8 cellular contexts compared by ENCODE assay signal in genomic region chr2:48531141-48531648, GRCh38. TPM values are rescaled to one million over a fixed set of nuclear protein-coding genes. Genes with fewer than 3 reads are reported as not detected.
A peak's percentile ranks its signal among the peaks of the same experiment; 100 is the strongest.
DNase-seq lines count a peak whose midpoint lies in the region; ATAC-seq and TF ChIP-seq lines count a peak whose summit lies in the region.

No MANE protein-coding gene starts in this region.

- H3K27me3 Mint-ChIP-seq in GM23338 (ENCODE audit: insufficient read depth, low read depth, poor library complexity), result peaks cover 3% of the 10 kb centered on the region

- no peak overlapping the region for H3K27ac Mint-ChIP-seq in GM23338

- 0 out of 2 replicates have a peak, but pooled peaks cover 4% of the 10 kb centered on the region for H4K20me1 ChIP-seq in GM23338 (replicated peaks; ENCODE audit: insufficient read depth)

- H3K4me1 ChIP-seq in GM23338 (ENCODE audit: insufficient read depth), result peaks cover 26% of the 10 kb centered on the region

- ATAC-seq in GM23338 (peak; percentile 47), GM19395 (IDR thresholded peaks at IDR 0.05; ENCODE audit: unreplicated experiment) (no peak), HG03432 (IDR thresholded peaks at IDR 0.05; ENCODE audit: unreplicated experiment) (no peak)

- H3F3A ChIP-seq in GM23338 (replicated peaks; ENCODE audit: low read depth), result 0 out of 2 replicates have a peak, but pooled peaks cover 1% of the 10 kb centered on the region

- H3K36me3 ChIP-seq in GM23338 (ENCODE audit: insufficient read depth), result no peaks in the 10 kb centered on the region

- peaks cover 35% of the 10 kb centered on the region for H3K4me1 Mint-ChIP-seq in GM23338

- H3K27ac ChIP-seq in GM23338 (ENCODE audit: low read depth) (peak overlapping the region; percentile 46), RWPE1 (peak overlapping the region; percentile 72), epithelial cell of prostate (no peak overlapping the region)

- H3K27me3 ChIP-seq in GM23338 (ENCODE audit: insufficient read depth), result no peaks in the 10 kb centered on the region

- peak; percentile 73 for DNase-seq in GM23338 (ENCODE audit: low spot score)
- DNase-seq in RWPE1 (ENCODE audit: low spot score), result peak; percentile 51
- peak; percentile 75 for DNase-seq in epithelial cell of prostate (ENCODE audit: low read depth, low spot score)
- DNase-seq in myocyte (ENCODE audit: low read depth), result peak; percentile 82
- DNase-seq in RPMI8226, result no peak
- DNase-seq in NCI-H2107 treated with DMSO at 0.1 percent for 48 hours (lab: John Stamatoyannopoulos, UW; ENCODE audit: unreplicated experiment), result no peak

- no peak for TF ChIP-seq CTCF in GM23338 (conservative IDR thresholded peaks at IDR 0.05; ENCODE audit: low read depth in 2 of 2)
- TF ChIP-seq CTCF in RWPE1 (conservative IDR thresholded peaks at IDR 0.05; ENCODE audit: low read depth), result no peak

- peak overlapping the region; percentile 91 for H3K4me3 ChIP-seq in GM23338

- H3K4me3 Mint-ChIP-seq in GM23338, result peak overlapping the region; percentile 85

- H3K9me2 ChIP-seq in GM23338 (ENCODE audit: insufficient read depth), result no peaks in the 10 kb centered on the region

- no peaks in the 10 kb centered on the region for H3K36me3 Mint-ChIP-seq in GM23338 (ENCODE audit: low read depth)

- CTCF ChIA-PET in RWPE1 (lab: Yijun Ruan, JAX), result interaction anchor here (0.5 to 0.6 kb wide), 2 partner anchors 8 to 58 kb away, joined by 3 to 4 read pairs; no protein-coding TSS in a partner anchor

- H2AFZ ChIP-seq in GM23338, result no peak overlapping the region

- POLR2A ChIA-PET in RWPE1 (lab: Yijun Ruan, JAX; ENCODE audit: low non-redundant PET), result no interaction called here

- peaks cover 8% of the 10 kb centered on the region; the same call in 1 of the 2 replicates for H3K79me2 ChIP-seq in GM23338 (replicated peaks; ENCODE audit: insufficient read depth)

- H3K4me2 ChIP-seq in GM23338, result peak overlapping the region; percentile 90

- no peaks in the 10 kb centered on the region for H3K9me3 Mint-ChIP-seq in GM23338

TF ChIP-seq in GM23338, 12 proteins besides CTCF, POLR2A, EP300 and RAD21:
- TF ChIP-seq, protein P1, sequence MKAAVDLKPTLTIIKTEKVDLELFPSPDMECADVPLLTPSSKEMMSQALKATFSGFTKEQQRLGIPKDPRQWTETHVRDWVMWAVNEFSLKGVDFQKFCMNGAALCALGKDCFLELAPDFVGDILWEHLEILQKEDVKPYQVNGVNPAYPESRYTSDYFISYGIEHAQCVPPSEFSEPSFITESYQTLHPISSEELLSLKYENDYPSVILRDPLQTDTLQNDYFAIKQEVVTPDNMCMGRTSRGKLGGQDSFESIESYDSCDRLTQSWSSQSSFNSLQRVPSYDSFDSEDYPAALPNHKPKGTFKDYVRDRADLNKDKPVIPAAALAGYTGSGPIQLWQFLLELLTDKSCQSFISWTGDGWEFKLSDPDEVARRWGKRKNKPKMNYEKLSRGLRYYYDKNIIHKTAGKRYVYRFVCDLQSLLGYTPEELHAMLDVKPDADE (IDR thresholded peaks at IDR 0.05), result no peak
- TF ChIP-seq CREB1 (CRISPR knock-in tag; IDR thresholded peaks at IDR 0.05; ENCODE audit: low read depth) (no peak), EZH2 (IDR thresholded peaks at IDR 0.05; ENCODE audit: low read depth, unreplicated experiment) (no peak), STAT1 (IDR thresholded peaks at IDR 0.05; ENCODE audit: unreplicated experiment) (no peak), ZNF114 (CRISPR knock-in tag; IDR thresholded peaks at IDR 0.05) (no peak), REST (IDR thresholded peaks at IDR 0.05; ENCODE audit: unreplicated experiment) (no peak), EZH2phosphoT487 (IDR thresholded peaks at IDR 0.05; ENCODE audit: unreplicated experiment) (no peak), JUNB (IDR thresholded peaks at IDR 0.05; ENCODE audit: unreplicated experiment) (no peak), POLR2AphosphoS5 (IDR thresholded peaks at IDR 0.05; ENCODE audit: low read depth) (no peak), ZNF331 (CRISPR knock-in tag; IDR thresholded peaks at IDR 0.05; ENCODE audit: low read depth) (no peak), NANOG (IDR thresholded peaks at IDR 0.05; ENCODE audit: borderline replicate concordance) (no peak)
- TF ChIP-seq, protein P2, sequence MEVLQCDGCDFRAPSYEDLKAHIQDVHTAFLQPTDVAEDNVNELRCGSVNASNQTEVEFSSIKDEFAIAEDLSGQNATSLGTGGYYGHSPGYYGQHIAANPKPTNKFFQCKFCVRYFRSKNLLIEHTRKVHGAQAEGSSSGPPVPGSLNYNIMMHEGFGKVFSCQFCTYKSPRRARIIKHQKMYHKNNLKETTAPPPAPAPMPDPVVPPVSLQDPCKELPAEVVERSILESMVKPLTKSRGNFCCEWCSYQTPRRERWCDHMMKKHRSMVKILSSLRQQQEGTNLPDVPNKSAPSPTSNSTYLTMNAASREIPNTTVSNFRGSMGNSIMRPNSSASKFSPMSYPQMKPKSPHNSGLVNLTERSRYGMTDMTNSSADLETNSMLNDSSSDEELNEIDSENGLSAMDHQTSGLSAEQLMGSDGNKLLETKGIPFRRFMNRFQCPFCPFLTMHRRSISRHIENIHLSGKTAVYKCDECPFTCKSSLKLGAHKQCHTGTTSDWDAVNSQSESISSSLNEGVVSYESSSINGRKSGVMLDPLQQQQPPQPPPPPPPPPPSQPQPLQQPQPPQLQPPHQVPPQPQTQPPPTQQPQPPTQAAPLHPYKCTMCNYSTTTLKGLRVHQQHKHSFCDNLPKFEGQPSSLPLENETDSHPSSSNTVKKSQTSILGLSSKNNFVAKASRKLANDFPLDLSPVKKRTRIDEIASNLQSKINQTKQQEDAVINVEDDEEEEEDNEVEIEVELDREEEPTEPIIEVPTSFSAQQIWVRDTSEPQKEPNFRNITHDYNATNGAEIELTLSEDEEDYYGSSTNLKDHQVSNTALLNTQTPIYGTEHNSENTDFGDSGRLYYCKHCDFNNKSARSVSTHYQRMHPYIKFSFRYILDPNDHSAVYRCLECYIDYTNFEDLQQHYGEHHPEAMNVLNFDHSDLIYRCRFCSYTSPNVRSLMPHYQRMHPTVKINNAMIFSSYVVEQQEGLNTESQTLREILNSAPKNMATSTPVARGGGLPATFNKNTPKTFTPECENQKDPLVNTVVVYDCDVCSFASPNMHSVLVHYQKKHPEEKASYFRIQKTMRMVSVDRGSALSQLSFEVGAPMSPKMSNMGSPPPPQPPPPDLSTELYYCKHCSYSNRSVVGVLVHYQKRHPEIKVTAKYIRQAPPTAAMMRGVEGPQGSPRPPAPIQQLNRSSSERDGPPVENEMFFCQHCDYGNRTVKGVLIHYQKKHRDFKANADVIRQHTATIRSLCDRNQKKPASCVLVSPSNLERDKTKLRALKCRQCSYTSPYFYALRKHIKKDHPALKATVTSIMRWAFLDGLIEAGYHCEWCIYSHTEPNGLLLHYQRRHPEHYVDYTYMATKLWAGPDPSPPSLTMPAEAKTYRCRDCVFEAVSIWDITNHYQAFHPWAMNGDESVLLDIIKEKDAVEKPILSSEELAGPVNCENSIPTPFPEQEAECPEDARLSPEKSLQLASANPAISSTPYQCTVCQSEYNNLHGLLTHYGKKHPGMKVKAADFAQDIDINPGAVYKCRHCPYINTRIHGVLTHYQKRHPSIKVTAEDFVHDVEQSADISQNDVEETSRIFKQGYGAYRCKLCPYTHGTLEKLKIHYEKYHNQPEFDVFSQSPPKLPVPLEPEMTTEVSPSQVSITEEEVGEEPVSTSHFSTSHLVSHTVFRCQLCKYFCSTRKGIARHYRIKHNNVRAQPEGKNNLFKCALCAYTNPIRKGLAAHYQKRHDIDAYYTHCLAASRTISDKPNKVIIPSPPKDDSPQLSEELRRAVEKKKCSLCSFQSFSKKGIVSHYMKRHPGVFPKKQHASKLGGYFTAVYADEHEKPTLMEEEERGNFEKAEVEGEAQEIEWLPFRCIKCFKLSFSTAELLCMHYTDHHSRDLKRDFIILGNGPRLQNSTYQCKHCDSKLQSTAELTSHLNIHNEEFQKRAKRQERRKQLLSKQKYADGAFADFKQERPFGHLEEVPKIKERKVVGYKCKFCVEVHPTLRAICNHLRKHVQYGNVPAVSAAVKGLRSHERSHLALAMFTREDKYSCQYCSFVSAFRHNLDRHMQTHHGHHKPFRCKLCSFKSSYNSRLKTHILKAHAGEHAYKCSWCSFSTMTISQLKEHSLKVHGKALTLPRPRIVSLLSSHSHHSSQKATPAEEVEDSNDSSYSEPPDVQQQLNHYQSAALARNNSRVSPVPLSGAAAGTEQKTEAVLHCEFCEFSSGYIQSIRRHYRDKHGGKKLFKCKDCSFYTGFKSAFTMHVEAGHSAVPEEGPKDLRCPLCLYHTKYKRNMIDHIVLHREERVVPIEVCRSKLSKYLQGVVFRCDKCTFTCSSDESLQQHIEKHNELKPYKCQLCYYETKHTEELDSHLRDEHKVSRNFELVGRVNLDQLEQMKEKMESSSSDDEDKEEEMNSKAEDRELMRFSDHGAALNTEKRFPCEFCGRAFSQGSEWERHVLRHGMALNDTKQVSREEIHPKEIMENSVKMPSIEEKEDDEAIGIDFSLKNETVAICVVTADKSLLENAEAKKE (CRISPR knock-in tag; IDR thresholded peaks at IDR 0.05), result no peak

RNA-seq across cellular contexts. Expression of gene STON1, which starts 1.2 kb away (rescaled TPM):
- 14.4 and 14.9 TPM in 2 replicates for total RNA-seq in GM23338 (2014; rRNA removed; shearing (Covaris generic))
- polyA plus RNA-seq in GM23338 (2016; fragmentation: Nextera tagmentation; extraction: Ambion mirVana), result 5.4 and 5.5 TPM in 2 replicates
- total RNA-seq in myocyte, result 3.2 and 7.8 TPM in 2 replicates
- polyA plus RNA-seq in myocyte (2012), result 3.4 TPM

Comparison
In these comparisons a context has a peak if more than half of its experiments do, and no peak if none do; other contexts are left out.
1. DNase-seq: peak in GM23338 (single experiment), RWPE1 (single experiment), epithelial cell of prostate (single experiment) and myocyte (single experiment); none in RPMI8226 (single experiment) and NCI-H2107 treated with DMSO at 0.1 percent for 48 hours (single experiment).